Comparison of ENCODE assay signal across 27 cellular contexts in the genomic region with DNA sequence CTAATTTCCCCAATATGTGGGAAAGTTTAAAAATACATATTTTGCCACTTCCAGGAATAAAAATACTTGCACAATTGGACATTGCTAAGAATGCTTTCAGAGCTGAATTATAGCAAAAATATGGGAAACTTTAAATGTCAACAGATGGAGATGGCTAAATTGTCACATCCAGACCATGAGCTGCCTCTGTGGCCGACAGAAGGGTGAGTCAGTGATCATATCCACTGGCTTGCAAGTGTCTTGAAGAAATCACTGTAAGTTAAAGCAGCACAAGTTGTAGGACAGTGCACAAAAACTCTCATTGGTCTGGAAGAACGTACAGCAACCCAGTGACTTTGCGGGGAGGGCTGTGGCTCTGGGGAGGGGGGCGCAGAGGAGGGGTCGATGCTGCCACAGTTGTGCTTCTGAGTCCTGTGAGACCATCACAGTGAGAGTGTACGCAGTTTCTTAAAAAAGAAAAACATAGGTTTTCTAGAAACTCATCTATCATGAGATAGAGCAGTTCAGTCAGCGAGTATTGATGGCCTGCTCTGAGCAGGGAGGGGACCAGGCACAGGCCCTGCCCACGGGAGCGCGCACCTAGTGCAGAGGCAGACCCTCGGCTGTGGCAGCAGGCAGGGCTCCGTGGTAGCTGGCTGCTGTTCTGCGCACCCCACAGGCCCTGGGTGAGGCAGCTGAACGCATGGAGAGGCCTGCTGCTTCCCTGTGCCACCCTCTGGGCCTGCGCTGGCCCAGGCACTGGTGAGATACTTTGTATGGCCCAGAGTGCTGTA.
"Had no signal": no experiment of that assay in that cellular context is flagged by ENCODE, and none has a peak within 500 bp of the region (broad histone marks: within the 10 kb centered on the region; RNA-seq: fewer than 3 reads in every experiment).

No MANE protein-coding gene starts in this region.

- H3K36me3 Mint-ChIP-seq: activated naive CD4-positive, alpha-beta T cell treated with anti-CD3 and anti-CD28 coated beads, Interleukin-2, amount 50 U/mL, for 72 hours had no signal

- FAIRE-seq: bronchial epithelial cell had no signal

- H3K27ac ChIP-seq: ascending aorta, body of pancreas, Peyer's patch, RWPE1 had no signal

- DNase-seq: activated B cell treated with CpG ODN at 0.5 μM for 24 hours; activated CD4-positive, alpha-beta T cell treated with anti-CD3 and anti-CD28 coated beads for 1 hour; activated CD4-positive, alpha-beta T cell treated with anti-CD3 and anti-CD28 coated beads, Interleukin-2, amount 10 ng/mL, durations not matched to agents 24 days and 14 days; activated CD4-positive, alpha-beta T cell treated with anti-CD3 and anti-CD28 coated beads, Interleukin-2, amount 50 U/mL, for 48 hours; activated CD8-positive, alpha-beta memory T cell treated with anti-CD3 and anti-CD28 coated beads for 24 hours; activated effector memory CD4-positive, alpha-beta T cell treated with anti-CD3 and anti-CD28 coated beads, Interleukin-2, amount 50 U/mL, for 16 hours; activated naive CD4-positive, alpha-beta T cell treated with Interleukin-2 at 50 U/mL for 16 hours; activated naive CD8-positive, alpha-beta T cell treated with anti-CD3 and anti-CD28 coated beads, Interleukin-2, amount 50 U/mL, for 24 hours; activated T-cell treated with anti-CD3 and anti-CD28 coated beads, Interleukin-2, amount 50 U/mL, for 4 hours; amniotic stem cell; body of pancreas; MG63; MV-4-11; NCI-H1105; NCI-H1436 treated with DMSO at 0.1 percent for 48 hours; NCI-H187; NCI-H2081; NCI-H446; NCI-H524; SHP77 treated with DMSO at 0.1 percent for 48 hours; T-helper 17 cell; T-helper 9 cell had no signal

- H3K36me3 ChIP-seq: ascending aorta, MG63 had no signal

- ATAC-seq: activated naive CD4-positive, alpha-beta T cell treated with anti-CD3 and anti-CD28 coated beads, Interleukin-2, amount 50 U/mL, for 72 hours; activated naive CD8-positive, alpha-beta T cell treated with anti-CD3 and anti-CD28 coated beads, Interleukin-2, amount 50 U/mL, for 24 hours; activated T-cell treated with anti-CD3 and anti-CD28 coated beads, Interleukin-2, amount 50 U/mL, for 4 hours; body of pancreas; T-helper 17 cell had no signal

- H3K27me3 Mint-ChIP-seq: activated B cell treated with CpG ODN at 0.5 μM for 24 hours; activated CD4-positive, alpha-beta T cell treated with anti-CD3 and anti-CD28 coated beads, Interleukin-2, amount 10 ng/mL, durations not matched to agents 24 days and 14 days; activated naive CD8-positive, alpha-beta T cell treated with anti-CD3 and anti-CD28 coated beads, Interleukin-2, amount 50 U/mL, for 24 hours; T-helper 17 cell had no signal

- H3K4me1 ChIP-seq: ascending aorta, body of pancreas, Peyer's patch had no signal

- H3K9me3 ChIP-seq: ascending aorta, body of pancreas, MG63, Peyer's patch had no signal

- H3K9me3 Mint-ChIP-seq: activated B cell treated with CpG ODN at 0.5 μM for 24 hours; activated CD4-positive, alpha-beta T cell treated with anti-CD3 and anti-CD28 coated beads, Interleukin-2, amount 10 ng/mL, durations not matched to agents 24 days and 14 days; activated naive CD8-positive, alpha-beta T cell treated with anti-CD3 and anti-CD28 coated beads, Interleukin-2, amount 50 U/mL, for 24 hours; activated T-cell treated with anti-CD3 and anti-CD28 coated beads, Interleukin-2, amount 50 U/mL, for 4 hours had no signal

- H3K4me3 ChIP-seq: ascending aorta, body of pancreas, MG63, Peyer's patch had no signal

- H3K4me3 Mint-ChIP-seq: activated B cell treated with CpG ODN at 0.5 μM for 24 hours; activated CD4-positive, alpha-beta T cell treated with anti-CD3 and anti-CD28 coated beads, Interleukin-2, amount 10 ng/mL, durations not matched to agents 24 days and 14 days; activated naive CD8-positive, alpha-beta T cell treated with anti-CD3 and anti-CD28 coated beads, Interleukin-2, amount 50 U/mL, for 24 hours; activated T-cell treated with anti-CD3 and anti-CD28 coated beads, Interleukin-2, amount 50 U/mL, for 4 hours; T-helper 17 cell had no signal

- H3K4me1 Mint-ChIP-seq: activated naive CD8-positive, alpha-beta T cell treated with anti-CD3 and anti-CD28 coated beads, Interleukin-2, amount 50 U/mL, for 24 hours had no signal

- H3K27me3 ChIP-seq: ascending aorta, body of pancreas, MG63, Peyer's patch had no signal

- H3K27ac Mint-ChIP-seq: activated B cell treated with CpG ODN at 0.5 μM for 24 hours; activated CD4-positive, alpha-beta T cell treated with anti-CD3 and anti-CD28 coated beads, Interleukin-2, amount 10 ng/mL, durations not matched to agents 24 days and 14 days; activated naive CD8-positive, alpha-beta T cell treated with anti-CD3 and anti-CD28 coated beads, Interleukin-2, amount 50 U/mL, for 24 hours; T-helper 17 cell had no signal
